Comparison of ENCODE assay signal across 8 cellular contexts in the genomic region with DNA sequence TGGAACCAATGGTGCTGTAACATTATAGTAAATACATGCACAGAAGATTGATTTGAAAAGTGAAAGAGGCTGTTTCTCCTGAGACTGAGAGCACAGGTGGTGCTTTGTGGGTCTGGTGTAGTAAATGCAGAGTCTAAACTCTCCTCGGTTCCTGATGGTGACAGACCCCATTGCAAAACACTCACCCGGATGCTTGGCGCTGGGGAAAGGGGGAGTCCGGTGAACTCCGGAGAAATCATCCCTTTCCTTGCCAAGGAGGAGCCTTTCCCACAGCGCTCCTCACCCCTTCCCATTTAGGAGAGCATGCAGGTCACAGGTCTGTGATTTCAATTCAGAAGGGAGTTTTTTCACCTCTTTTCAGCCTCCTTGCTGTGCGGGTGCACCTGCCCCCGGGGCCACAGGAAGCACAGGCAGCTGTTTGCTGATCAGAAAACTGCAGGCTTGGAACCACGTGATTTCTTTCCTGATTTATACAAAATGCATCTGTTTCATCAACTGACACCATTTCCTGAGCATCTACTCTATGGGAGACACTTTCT.
A peak's percentile ranks its signal among the peaks of the same experiment; 100 is the strongest.
DNase-seq lines count a peak whose midpoint lies in the region; ATAC-seq, FAIRE-seq and TF ChIP-seq lines count a peak whose summit lies in the region.

No MANE protein-coding gene starts in this region.

- peak overlapping the region; percentile 78 for H3K4me3 ChIP-seq in Loucy (ENCODE audit: low read length, poor library complexity, severe bottlenecking)

- FAIRE-seq in GM18507 (lab: Jason Lieb, UNC): peak; percentile 91

- intact Hi-C loops in MCF 10A (cut with micrococcal nuclease): no loop called here

- H3K4me2 ChIP-seq in Loucy (ENCODE audit: low read depth, low read length, poor library complexity, severe bottlenecking): peak overlapping the region; percentile 94

- CTCF ChIA-PET in MCF 10A (lab: Yijun Ruan, JAX): no interaction called here

- H3F3A ChIP-seq in Loucy (ENCODE audit: low read depth): peaks cover 7% of the 10 kb centered on the region; the same call in 1 of the 2 replicates

- no TSS peak for BruUV-seq in MCF 10A (replicated peaks; lab: Mats Ljungman, UMichigan)

- no peaks in the 10 kb centered on the region for H4K20me1 ChIP-seq in Loucy (ENCODE audit: insufficient read depth, low read length, poor library complexity, severe bottlenecking)

- no peaks in the 10 kb centered on the region for H3K36me3 ChIP-seq in Loucy (ENCODE audit: insufficient read depth, low read length)

- H2AFZ ChIP-seq in Loucy (ENCODE audit: low read length): peak overlapping the region; percentile 7

- H3K27ac Mint-ChIP-seq in glutamatergic neuron (ENCODE audit: unreplicated experiment) (peak overlapping the region; percentile 6), MCF 10A (ENCODE audit: low read depth, unreplicated experiment) (no peak overlapping the region)

- TF ChIP-seq CTCF in Loucy (conservative IDR thresholded peaks at IDR 0.05; ENCODE audit: low read length): no peak
- no peak for TF ChIP-seq CTCF in glutamatergic neuron (IDR thresholded peaks at IDR 0.05; ENCODE audit: partially characterized antibody, unreplicated experiment)
- no peak for TF ChIP-seq CTCF in MCF 10A (IDR thresholded peaks at IDR 0.05; ENCODE audit: unreplicated experiment)
- no peak for TF ChIP-seq CTCF in omental fat pad (IDR thresholded peaks at IDR 0.05)

- ATAC-seq in GM21576 (IDR thresholded peaks at IDR 0.05; ENCODE audit: unreplicated experiment) (peak; percentile 58), omental fat pad (ENCODE audit: low FRiP score) (no peak)

- H3K4me3 Mint-ChIP-seq in glutamatergic neuron (ENCODE audit: unreplicated experiment) (peak overlapping the region; percentile 55), MCF 10A (ENCODE audit: unreplicated experiment) (no peak overlapping the region)

- H3K9ac ChIP-seq in Loucy (ENCODE audit: low read depth, low read length, poor library complexity, severe bottlenecking): peak overlapping the region; percentile 68

- H3K4me1 Mint-ChIP-seq in glutamatergic neuron (ENCODE audit: low read depth, unreplicated experiment): peaks cover 25% of the 10 kb centered on the region
- peaks cover 5% of the 10 kb centered on the region for H3K4me1 Mint-ChIP-seq in MCF 10A (ENCODE audit: insufficient read depth, unreplicated experiment)

- no peaks in the 10 kb centered on the region for H3K9me3 ChIP-seq in Loucy (ENCODE audit: insufficient read depth, low read depth, low read length)

- H3K27me3 Mint-ChIP-seq in glutamatergic neuron (ENCODE audit: unreplicated experiment) (peaks cover 8% of the 10 kb centered on the region), MCF 10A (ENCODE audit: insufficient read depth, unreplicated experiment) (no peaks in the 10 kb centered on the region)

- H3K36me3 Mint-ChIP-seq in glutamatergic neuron (ENCODE audit: unreplicated experiment) (no peaks in the 10 kb centered on the region), MCF 10A (ENCODE audit: insufficient read depth, unreplicated experiment) (no peaks in the 10 kb centered on the region)

- H3K79me2 ChIP-seq in Loucy (ENCODE audit: insufficient read depth, low read length): peaks cover 23% of the 10 kb centered on the region; the same call in 1 of the 2 replicates

- H3K9me2 ChIP-seq in Loucy (replicated peaks; ENCODE audit: low read depth, low read length): no peaks in the 10 kb centered on the region

- peaks cover 3% of the 10 kb centered on the region for H3K9me3 Mint-ChIP-seq in glutamatergic neuron (ENCODE audit: unreplicated experiment)
- no peaks in the 10 kb centered on the region for H3K9me3 Mint-ChIP-seq in MCF 10A (ENCODE audit: unreplicated experiment)

- POLR2A ChIA-PET in MCF 10A (lab: Yijun Ruan, JAX): no interaction called here

- peaks cover 50% of the 10 kb centered on the region for H3K4me1 ChIP-seq in Loucy (ENCODE audit: insufficient read depth, low read length, poor library complexity, severe bottlenecking)

- H3K27me3 ChIP-seq in Loucy (ENCODE audit: insufficient read depth, low read length, poor library complexity, severe bottlenecking): no peaks in the 10 kb centered on the region

- DNase-seq in GM18507 (ENCODE audit: extremely low spot score, insufficient read length, low read depth): no peak
- no peak for DNase-seq in glutamatergic neuron
- DNase-seq in MCF 10A (ENCODE audit: unreplicated experiment): no peak
- no peak for DNase-seq in foreskin melanocyte
- DNase-seq in NCI-H226: no peak
- DNase-seq in omental fat pad (ENCODE audit: low spot score): no peak
